ENCODE assay signal across 1 cellular context in the genomic region with DNA sequence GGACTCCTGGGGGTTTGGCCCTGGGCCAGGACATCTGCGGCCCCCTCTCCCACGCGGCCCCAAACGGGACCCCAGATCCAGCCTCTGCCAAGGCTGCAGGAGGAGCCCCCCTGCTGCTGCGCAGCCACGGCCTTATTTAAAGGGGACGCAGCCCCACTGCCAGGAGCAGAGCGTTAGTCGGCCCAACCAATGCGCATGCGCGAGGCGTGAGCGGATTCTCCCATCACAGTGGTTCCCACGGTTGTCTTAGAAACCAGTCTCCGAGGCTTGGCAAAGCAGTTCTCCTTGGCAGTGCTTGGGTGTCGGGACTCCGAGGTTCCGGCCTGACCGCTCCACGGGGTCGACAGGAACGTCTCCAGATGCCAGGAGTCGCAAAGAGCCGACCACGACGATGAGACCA.
TF ChIP-seq lines count a peak whose summit lies in the region.

No MANE protein-coding gene starts in this region.

TF ChIP-seq in HepG2, 621 proteins besides CTCF, POLR2A, EP300 and RAD21 (continued from another document):
- no peak for TF ChIP-seq AFF4 (CRISPR knock-in tag; IDR thresholded peaks at IDR 0.05)
- no peak for TF ChIP-seq NFATC3 (CRISPR knock-in tag; IDR thresholded peaks at IDR 0.05)
- TF ChIP-seq ZNF616 (CRISPR knock-in tag; IDR thresholded peaks at IDR 0.05; ENCODE audit: low read depth): no peak
TF ChIP-seq in HepG2: peak in this region for 0.
